8 cellular contexts compared by ENCODE assay signal in the genomic region with DNA sequence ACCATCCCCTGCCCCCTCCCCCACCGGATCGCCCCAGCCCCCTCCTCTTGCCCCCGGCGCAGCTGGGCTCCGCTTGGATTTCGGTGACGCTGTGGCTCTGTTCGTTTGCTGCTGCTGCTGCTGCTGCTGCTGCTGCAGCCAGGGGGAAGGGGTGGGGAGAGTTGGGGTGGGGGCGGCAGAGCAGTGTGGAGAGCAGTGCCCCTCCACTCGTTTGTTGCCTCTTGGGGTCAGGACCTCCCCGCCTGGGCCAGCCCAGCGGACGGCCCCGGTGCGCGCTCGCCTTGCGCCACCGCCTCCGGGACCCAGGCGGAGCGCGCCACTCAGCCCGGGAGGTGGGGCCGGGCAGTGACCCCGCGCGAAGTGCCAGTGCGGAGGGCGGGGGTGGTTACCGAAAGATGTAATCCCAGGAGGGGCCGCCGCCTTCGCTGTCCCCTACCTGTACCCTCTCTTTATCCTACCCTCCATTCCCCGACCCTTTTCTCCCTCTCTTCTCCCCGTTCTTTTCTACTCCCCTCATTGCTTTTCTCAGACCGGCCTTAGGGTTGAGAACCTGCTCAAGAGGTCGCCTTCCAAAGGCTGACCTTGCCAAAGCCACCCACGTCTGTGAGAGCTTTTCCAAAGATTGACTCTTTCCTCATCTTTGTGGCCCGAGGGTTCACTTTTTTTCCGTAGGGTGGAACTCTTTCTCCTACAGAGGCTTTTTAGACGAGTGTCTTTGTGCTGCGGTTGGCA.
DNase-seq lines count a peak whose midpoint lies in the region; ATAC-seq and TF ChIP-seq lines count a peak whose summit lies in the region.

No MANE protein-coding gene starts in this region.

- H3K27me3 ChIP-seq in HUES64 (ENCODE audit: insufficient read depth, low read length) (no peaks in the 10 kb centered on the region), breast epithelium (no peaks in the 10 kb centered on the region), mesendoderm (ENCODE audit: insufficient read depth, low read length, poor library complexity) (no peaks in the 10 kb centered on the region)

- peaks cover 4% of the 10 kb centered on the region for H3K4me1 Mint-ChIP-seq in activated CD4-positive, alpha-beta T cell treated with anti-CD3 and anti-CD28 coated beads for 36 hours

- peak overlapping the region; percentile 45 for H2AK5ac ChIP-seq in mesendoderm (ENCODE audit: low read length)

- H3K79me2 ChIP-seq in mesendoderm (ENCODE audit: control insufficient read depth, insufficient read depth, low read length) = no peaks in the 10 kb centered on the region

- H3K23ac ChIP-seq in mesendoderm (ENCODE audit: low read length) = peak overlapping the region; percentile 33

- WGBS in HUES64 = under 1% methylated on average over 40 of the region's 43 CpGs
- no CpG with 5 or more reads among the region's 43 CpGs for WGBS in mesendoderm (ENCODE audit: extremely low coverage, insufficient coverage, low lambda C conversion rate)

- CTCF ChIA-PET in activated CD4-positive, alpha-beta T cell treated with anti-CD3 and anti-CD28 coated beads for 36 hours (lab: Charles Lee) = no interaction called here

- no peak overlapping the region for H4K8ac ChIP-seq in mesendoderm (ENCODE audit: low read depth, low read length)

- H3K4ac ChIP-seq in mesendoderm (ENCODE audit: low read depth, low read length) = peak overlapping the region; percentile 96

- peak; percentile 6 for DNase-seq in activated CD4-positive, alpha-beta T cell treated with anti-CD3 and anti-CD28 coated beads for 36 hours
- no peak for DNase-seq in activated CD4-positive, alpha-beta T cell treated with anti-CD3 and anti-CD28 coated beads, Interleukin-2, amount 50 U/mL, for 48 hours
- DNase-seq in breast epithelium (ENCODE audit: low spot score in 2 of 2) = peak in 1 of 2 donors; percentile 33
- DNase-seq in mesendoderm = peak; percentile 89
- no peak for DNase-seq in epidermal melanocyte (ENCODE audit: insufficient read length, low spot score)
- DNase-seq in inferior parietal cortex (ENCODE audit: extremely low spot score) = no peak

- H3K27ac ChIP-seq in HUES64 (ENCODE audit: low read depth, low read length) (peak overlapping the region; percentile 91), breast epithelium (peak overlapping the region; percentile 76 to 82), mesendoderm (ENCODE audit: low read depth, low read length) (peak overlapping the region; percentile 96)

- H3K4me1 ChIP-seq in HUES64 (ENCODE audit: insufficient read depth, low read length) = peaks cover 23% of the 10 kb centered on the region; the same call in 1 of the 2 replicates
- H3K4me1 ChIP-seq in breast epithelium = no peaks in the 10 kb centered on the region
- H3K4me1 ChIP-seq in mesendoderm (ENCODE audit: control insufficient read depth, low read depth, low read length) = peaks cover 12% of the 10 kb centered on the region

- H3K56ac ChIP-seq in mesendoderm (ENCODE audit: low read length) = peak overlapping the region; percentile 93

- no peaks in the 10 kb centered on the region for H3K9me3 Mint-ChIP-seq in activated CD4-positive, alpha-beta T cell treated with anti-CD3 and anti-CD28 coated beads for 36 hours (ENCODE audit: low read depth)

- H3K9me3 ChIP-seq in HUES64 (ENCODE audit: insufficient read depth, low read depth, low read length) = no peaks in the 10 kb centered on the region
- no peaks in the 10 kb centered on the region for H3K9me3 ChIP-seq in breast epithelium

- H3K36me3 ChIP-seq in HUES64 (ENCODE audit: insufficient read depth, low read length) (no peaks in the 10 kb centered on the region), breast epithelium (no peaks in the 10 kb centered on the region), mesendoderm (ENCODE audit: control insufficient read depth, insufficient read depth, low read length) (no peaks in the 10 kb centered on the region)

- POLR2A ChIA-PET in activated CD4-positive, alpha-beta T cell treated with anti-CD3 and anti-CD28 coated beads for 36 hours (lab: Charles Lee) = no interaction called here

- no peak for TF ChIP-seq POLR2A in breast epithelium (IDR thresholded peaks at IDR 0.05)

- ATAC-seq in activated CD4-positive, alpha-beta T cell treated with anti-CD3 and anti-CD28 coated beads for 36 hours = no peak
- ATAC-seq in GM19328 (IDR thresholded peaks at IDR 0.05; ENCODE audit: unreplicated experiment) = no peak

- peak overlapping the region; percentile 93 for H2BK120ac ChIP-seq in mesendoderm (ENCODE audit: low read depth, low read length)

- H4K5ac ChIP-seq in mesendoderm (ENCODE audit: low read length) = peak overlapping the region; percentile 14

- no peak overlapping the region for H3K27ac Mint-ChIP-seq in activated CD4-positive, alpha-beta T cell treated with anti-CD3 and anti-CD28 coated beads for 36 hours

- intact Hi-C loops in activated CD4-positive, alpha-beta T cell treated with anti-CD3 and anti-CD28 coated beads for 36 hours (cut with DNase I, micrococcal nuclease) = no loop called here
- intact Hi-C loops in breast epithelium (cut with DNase I; ENCODE audit: low total_unique reads) = no loop called here

- peak overlapping the region; percentile 85 for H2BK5ac ChIP-seq in mesendoderm (ENCODE audit: low read length)

- no peaks in the 10 kb centered on the region for H3K36me3 Mint-ChIP-seq in activated CD4-positive, alpha-beta T cell treated with anti-CD3 and anti-CD28 coated beads for 36 hours (ENCODE audit: low read depth)

- no peak overlapping the region for H2BK15ac ChIP-seq in mesendoderm (replicated peaks; ENCODE audit: low read depth)

- peak overlapping the region; percentile 83 for H3K4me2 ChIP-seq in mesendoderm (ENCODE audit: low read length)

- TF ChIP-seq CTCF in breast epithelium (IDR thresholded peaks at IDR 0.05) = no peak

- peak overlapping the region; percentile 69 for H3K4me3 Mint-ChIP-seq in activated CD4-positive, alpha-beta T cell treated with anti-CD3 and anti-CD28 coated beads for 36 hours

- H3K4me3 ChIP-seq in HUES64 (ENCODE audit: low read length) (peak overlapping the region; percentile 62), breast epithelium (peak overlapping the region; percentile 1 to 71 (median 58)), mesendoderm (ENCODE audit: low read length) (peak overlapping the region; percentile 57)

- peaks cover 38% of the 10 kb centered on the region for H3K27me3 Mint-ChIP-seq in activated CD4-positive, alpha-beta T cell treated with anti-CD3 and anti-CD28 coated beads for 36 hours

- H3K79me1 ChIP-seq in mesendoderm (ENCODE audit: low read length) = no peaks in the 10 kb centered on the region

- H3K9ac ChIP-seq in HUES64 (ENCODE audit: low read depth, low read length) = peak overlapping the region; percentile 66
- H3K9ac ChIP-seq in mesendoderm (ENCODE audit: low read length) = peak overlapping the region; percentile 88

- peak overlapping the region; percentile 82 for H3K18ac ChIP-seq in mesendoderm (ENCODE audit: low read length)

Comparison
In these comparisons a context has a peak if more than half of its experiments do, and no peak if none do; other contexts are left out.
1. DNase-seq: peak in activated CD4-positive, alpha-beta T cell treated with anti-CD3 and anti-CD28 coated beads for 36 hours (single experiment) and mesendoderm (single experiment); none in activated CD4-positive, alpha-beta T cell treated with anti-CD3 and anti-CD28 coated beads, Interleukin-2, amount 50 U/mL, for 48 hours (0 of 2), epidermal melanocyte (single experiment) and inferior parietal cortex (single experiment).
2. Peak in every context shown above with its lines, with median percentiles within 50 percentile points of each other: H3K27ac ChIP-seq and H3K4me3 ChIP-seq.